Comparison of ENCODE assay signal across 18 cellular contexts in genomic region chr18:32761231-32761785, GRCh38. TPM values are rescaled to one million over a fixed set of nuclear protein-coding genes. Genes with fewer than 3 reads are reported as not detected.
A peak's percentile ranks its signal among the peaks of the same experiment; 100 is the strongest.
DNase-seq lines count a peak whose midpoint lies in the region; ATAC-seq and TF ChIP-seq lines count a peak whose summit lies in the region.
"Had no signal": no experiment of that assay in that cellular context is flagged by ENCODE, and none has a peak within 500 bp of the region (broad histone marks: within the 10 kb centered on the region; RNA-seq: fewer than 3 reads in every experiment).

No MANE protein-coding gene starts in this region.

- H3K27ac ChIP-seq in BLaER1 treated with 17β-estradiol and CSF1 and Interleukin-3, amounts not matched to agents 10 nM and 100 nM: no peak overlapping the region
- H3K27ac ChIP-seq in Karpas-422 (ENCODE audit: low read length) (peak overlapping the region; percentile 93), OCI-LY1 (ENCODE audit: low read depth, low read length, poor library complexity, severe bottlenecking) (peak overlapping the region; percentile 83), gastrocnemius medialis (no peak overlapping the region)
- H3K27ac ChIP-seq: A549 had no signal

- peak; percentile 76 for DNase-seq in Karpas-422
- peak; percentile 53 for DNase-seq in left kidney (ENCODE audit: low read depth, low spot score)
- DNase-seq in NCI-H1048 (lab: John Stamatoyannopoulos, UW): no peak
- no peak for DNase-seq in gastrocnemius medialis
- no peak for DNase-seq in HK-2 (ENCODE audit: unreplicated experiment)
- DNase-seq: COR-L47, EL, NCI-H1092, NCI-H146, NCI-H2081 treated with DMSO at 0.1 percent for 48 hours, NCI-H226 had no signal

- no peak overlapping the region for H3K4me3 ChIP-seq in BLaER1 treated with 17β-estradiol and CSF1 and Interleukin-3, amounts not matched to agents 10 nM and 100 nM
- peak overlapping the region; percentile 22; the same call in 1 of the 2 replicates for H3K4me3 ChIP-seq in Karpas-422 (ENCODE audit: low read length)
- no peak overlapping the region for H3K4me3 ChIP-seq in OCI-LY1 (ENCODE audit: low read depth, low read length, poor library complexity, severe bottlenecking)
- no peak overlapping the region for H3K4me3 ChIP-seq in gastrocnemius medialis
- H3K4me3 ChIP-seq: A549, K562 had no signal

- H3K9me2 ChIP-seq in Karpas-422 (replicated peaks; ENCODE audit: insufficient read depth, low read length) (no peaks in the 10 kb centered on the region), OCI-LY1 (ENCODE audit: low read depth, low read length) (no peaks in the 10 kb centered on the region)

- intact Hi-C loops in gastrocnemius medialis (cut with DNase I; ENCODE audit: low total_unique reads): no loop called here

- H3K9me3 ChIP-seq in BLaER1 treated with 17β-estradiol and CSF1 and Interleukin-3, amounts not matched to agents 10 nM and 100 nM (replicated peaks in 1 of 11): peaks cover 0 to 2% (median 0%) of the 10 kb centered on the region in 11 experiments; a peak in 2 of 22 replicates
- no peaks in the 10 kb centered on the region for H3K9me3 ChIP-seq in Karpas-422 (ENCODE audit: low read length)
- H3K9me3 ChIP-seq in OCI-LY1 (ENCODE audit: low read length): no peaks in the 10 kb centered on the region
- H3K9me3 ChIP-seq in gastrocnemius medialis: no peaks in the 10 kb centered on the region
- H3K9me3 ChIP-seq: A549 had no signal

- in situ Hi-C loops in gastrocnemius medialis (cut with MboI; ENCODE audit: low sequenced_read_pairs in 4 of 4): no loop called here

- peaks cover 14 to 39% (median 26%) of the 10 kb centered on the region in 10 experiments for H3K4me1 ChIP-seq in BLaER1 treated with 17β-estradiol and CSF1 and Interleukin-3, amounts not matched to agents 10 nM and 100 nM
- peaks cover 100% of the 10 kb centered on the region for H3K4me1 ChIP-seq in Karpas-422 (ENCODE audit: low read length)
- peaks cover 86% of the 10 kb centered on the region for H3K4me1 ChIP-seq in OCI-LY1 (ENCODE audit: insufficient read depth, low read length, severe bottlenecking)
- H3K4me1 ChIP-seq in gastrocnemius medialis: no peaks in the 10 kb centered on the region
- H3K4me1 ChIP-seq: A549 had no signal

- H3K9ac ChIP-seq in BLaER1 treated with 17β-estradiol and CSF1 and Interleukin-3, amounts not matched to agents 10 nM and 100 nM: no peak overlapping the region
- H3K9ac ChIP-seq in Karpas-422 (ENCODE audit: low read length) (peak overlapping the region; percentile 9; the same call in 1 of the 2 replicates), OCI-LY1 (ENCODE audit: low read length) (no peak overlapping the region)

- peaks cover 17% of the 10 kb centered on the region for H3F3A ChIP-seq in OCI-LY1 (ENCODE audit: insufficient read depth, low read length)

- no peaks in the 10 kb centered on the region for H3K79me2 ChIP-seq in Karpas-422 (ENCODE audit: low read length)
- peaks cover 32% of the 10 kb centered on the region for H3K79me2 ChIP-seq in OCI-LY1 (ENCODE audit: insufficient read depth, low read length)

- peak overlapping the region; percentile 36 to 72 (median 59) for H3K4me2 ChIP-seq in BLaER1 treated with 17β-estradiol and CSF1 and Interleukin-3, amounts not matched to agents 10 nM and 100 nM
- peak overlapping the region; percentile 66 for H3K4me2 ChIP-seq in Karpas-422 (ENCODE audit: low read depth, low read length, poor library complexity, severe bottlenecking)
- peak overlapping the region; percentile 32 for H3K4me2 ChIP-seq in OCI-LY1 (ENCODE audit: low read length)
- H3K4me2 ChIP-seq: A549 had no signal

- TF ChIP-seq CTCF in OCI-LY1 (IDR thresholded peaks at IDR 0.05; ENCODE audit: low read length) (no peak), gastrocnemius medialis (IDR thresholded peaks at IDR 0.05 in 4 of 5, conservative IDR thresholded peaks at IDR 0.05 in 1 of 5) (no peak)

- H2AFZ ChIP-seq in Karpas-422 (ENCODE audit: low read length) (no peak overlapping the region), OCI-LY1 (ENCODE audit: low read length) (no peak overlapping the region)

- H3K27me3 ChIP-seq in BLaER1 treated with 17β-estradiol and CSF1 and Interleukin-3, amounts not matched to agents 10 nM and 100 nM: peaks cover 0 to 14% (median 0%) of the 10 kb centered on the region in 11 experiments; a peak in 2 of 22 replicates
- no peaks in the 10 kb centered on the region for H3K27me3 ChIP-seq in Karpas-422 (ENCODE audit: low read length)
- no peaks in the 10 kb centered on the region for H3K27me3 ChIP-seq in OCI-LY1 (ENCODE audit: insufficient read depth, low read length)
- H3K27me3 ChIP-seq in gastrocnemius medialis: no peaks in the 10 kb centered on the region

- no peaks in the 10 kb centered on the region; a peak in 1 of 22 replicates for H3K36me3 ChIP-seq in BLaER1 treated with 17β-estradiol and CSF1 and Interleukin-3, amounts not matched to agents 10 nM and 100 nM
- peaks cover 4% of the 10 kb centered on the region; the same call in 1 of the 2 replicates for H3K36me3 ChIP-seq in Karpas-422 (ENCODE audit: insufficient read depth, low read length)
- peaks cover 10% of the 10 kb centered on the region for H3K36me3 ChIP-seq in OCI-LY1 (ENCODE audit: insufficient read depth, low read length)
- H3K36me3 ChIP-seq in gastrocnemius medialis: no peaks in the 10 kb centered on the region

- H4K20me1 ChIP-seq in BLaER1 treated with 17β-estradiol and CSF1 and Interleukin-3, amounts not matched to agents 10 nM and 100 nM: no peaks in the 10 kb centered on the region
- H4K20me1 ChIP-seq in Karpas-422 (ENCODE audit: insufficient read depth, low read depth, low read length) (no peaks in the 10 kb centered on the region), OCI-LY1 (ENCODE audit: insufficient read depth, low read length) (no peaks in the 10 kb centered on the region)

- ATAC-seq in gastrocnemius medialis (no peak), GM19452 (IDR thresholded peaks at IDR 0.05; ENCODE audit: unreplicated experiment) (no peak)
- ATAC-seq: A549, HCT116, K562, Right ventricle myocardium inferior had no signal

- no peak for TF ChIP-seq POLR2A in gastrocnemius medialis (IDR thresholded peaks at IDR 0.05)

RNA-seq across cellular contexts. Expression of gene KLHL14, which starts 11.5 kb away (rescaled TPM):
- 17.2 and 20.5 TPM in 2 replicates for total RNA-seq in Karpas-422 (2014; rRNA removed; shearing (Covaris generic); ENCODE audit: low replicate concordance)
- total RNA-seq in gastrocnemius medialis: under 1 TPM in 1 of 4 donors, not detected in 3; 0.04 TPM
- total RNA-seq: K562, Right ventricle myocardium inferior had no signal

Comparison
In these comparisons a context has a peak if more than half of its experiments do, and no peak if none do; other contexts are left out.
1. H3K27ac ChIP-seq: peak in Karpas-422 (single experiment) and OCI-LY1 (single experiment); none in BLaER1 treated with 17β-estradiol and CSF1 and Interleukin-3, amounts not matched to agents 10 nM and 100 nM (0 of 11) and gastrocnemius medialis (0 of 4).
2. DNase-seq: peak in Karpas-422 (single experiment) and left kidney (single experiment); none in NCI-H1048 (single experiment), gastrocnemius medialis (0 of 2) and HK-2 (single experiment).
3. RNA of gene KLHL14, which starts 11.5 kb away (total RNA-seq): 17.2 to 20.5 TPM in Karpas-422; 0.04 TPM in gastrocnemius medialis; every median in the first group is over 10 times any median in the second.
4. Peak in every context shown above with its lines, with median percentiles within 50 percentile points of each other: H3K4me2 ChIP-seq.